In the genomic region with DNA sequence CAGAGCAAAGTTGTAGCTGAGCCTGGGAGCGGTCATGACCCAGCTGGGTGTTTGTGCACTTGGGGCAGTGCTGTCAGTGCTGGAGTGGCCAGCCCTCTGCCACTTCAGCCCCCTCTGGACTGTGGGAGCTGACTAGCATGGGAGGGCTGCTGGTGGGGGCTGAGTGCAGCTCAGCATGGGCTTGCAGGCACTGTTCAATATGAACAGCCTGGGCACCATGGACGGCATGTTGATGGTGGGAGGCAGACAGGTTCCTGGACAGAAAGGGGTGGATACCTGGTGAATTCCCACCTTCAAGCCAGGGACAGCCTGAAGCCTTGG, we compare ENCODE assay signal across 32 cellular contexts. TPM values are rescaled to one million over a fixed set of nuclear protein-coding genes. Genes with fewer than 3 reads are reported as not detected.
"Had no signal": no experiment of that assay in that cellular context is flagged by ENCODE, and none has a peak within 500 bp of the region (broad histone marks: within the 10 kb centered on the region; RNA-seq: fewer than 3 reads in every experiment).

No MANE protein-coding gene starts in this region.

- H3K36me3 ChIP-seq: adrenal gland, brain microvascular endothelial cell, breast epithelium had no signal

- H3K4me3 ChIP-seq: adrenal gland, body of pancreas, breast epithelium had no signal

- DNase-seq: activated B cell treated with CpG ODN at 0.5 μM for 24 hours; activated CD4-positive, alpha-beta memory T cell treated with anti-CD3 and anti-CD28 coated beads for 36 hours; activated CD4-positive, alpha-beta T cell treated with anti-CD3 and anti-CD28 coated beads for 1 hour; activated CD4-positive, alpha-beta T cell treated with anti-CD3 and anti-CD28 coated beads for 36 hours; activated CD4-positive, alpha-beta T cell treated with anti-CD3 and anti-CD28 coated beads for 48 hours; activated CD4-positive, alpha-beta T cell treated with anti-CD3 and anti-CD28 coated beads, Interleukin-2, amount 10 ng/mL, durations not matched to agents 7 days and 5 days; activated CD8-positive, alpha-beta memory T cell treated with anti-CD3 and anti-CD28 coated beads, Interleukin-2, amount 50 U/mL, for 4 hours; activated CD8-positive, alpha-beta T cell treated with anti-CD3 and anti-CD28 coated beads for 36 hours; activated effector memory CD4-positive, alpha-beta T cell treated with anti-CD3 and anti-CD28 coated beads, Interleukin-2, amount 50 U/mL, for 16 hours; activated gamma-delta T cell treated with Interleukin-2 at 50 U/mL for 16 hours; activated naive CD4-positive, alpha-beta T cell treated with anti-CD3 and anti-CD28 coated beads for 36 hours; activated naive CD4-positive, alpha-beta T cell treated with anti-CD3 and anti-CD28 coated beads, Interleukin-2, amount 50 U/mL, for 16 hours; activated naive CD8-positive, alpha-beta T cell treated with anti-CD3 and anti-CD28 coated beads for 36 hours; activated T-cell treated with anti-CD3 and anti-CD28 coated beads for 4 hours; activated T-cell treated with anti-CD3 and anti-CD28 coated beads, Interleukin-2, amount 50 U/mL, for 1 hour; activated T-cell treated with anti-CD3 and anti-CD28 coated beads, Interleukin-2, amount 50 U/mL, for 4 hours; activated T-cell treated with anti-CD3 and anti-CD28 coated beads, Interleukin-2, amount 50 U/mL, for 72 hours; adrenal gland; amniotic stem cell; aorta; body of pancreas; brain microvascular endothelial cell; central memory CD4-positive, alpha-beta T cell; T-helper 9 cell had no signal

- H3K9me3 ChIP-seq: adrenal gland, body of pancreas had no signal

- H3K27ac ChIP-seq: adrenal gland, body of pancreas, brain microvascular endothelial cell, breast epithelium, VCaP had no signal

- H3K27me3 ChIP-seq: adrenal gland, body of pancreas, brain microvascular endothelial cell had no signal

- H3K4me1 ChIP-seq: adrenal gland, body of pancreas, breast epithelium had no signal

RNA-seq across cellular contexts. Expression of gene GGTLC1, which starts 50.5 kb away (rescaled TPM):
- total RNA-seq: activated B cell treated with CpG ODN at 0.5 μM for 24 hours; activated CD4-positive, alpha-beta memory T cell treated with anti-CD3 and anti-CD28 coated beads for 36 hours; activated CD4-positive, alpha-beta T cell treated with anti-CD3 and anti-CD28 coated beads for 36 hours; activated CD4-positive, alpha-beta T cell treated with anti-CD3 and anti-CD28 coated beads, Interleukin-2, amount 10 ng/mL, durations not matched to agents 7 days and 5 days; activated CD8-positive, alpha-beta memory T cell treated with anti-CD3 and anti-CD28 coated beads for 36 hours; activated CD8-positive, alpha-beta T cell treated with anti-CD3 and anti-CD28 coated beads for 36 hours; activated naive CD4-positive, alpha-beta T cell treated with anti-CD3 and anti-CD28 coated beads for 36 hours; activated naive CD4-positive, alpha-beta T cell treated with anti-CD3 and anti-CD28 coated beads, Interleukin-2, amount 50 U/mL, for 72 hours; activated naive CD8-positive, alpha-beta T cell treated with anti-CD3 and anti-CD28 coated beads for 36 hours; activated T-cell treated with anti-CD3 and anti-CD28 coated beads, Interleukin-2, amount 50 U/mL, for 4 hours; activated T-cell treated with anti-CD3 and anti-CD28 coated beads, Interleukin-2, amount 50 U/mL, for 72 hours; activated T-helper 1 cell treated with anti-CD3 and anti-CD28 coated beads, Interleukin-12 subunit alpha, Interleukin-12 subunit beta, Interleukin-2, Interleukin-4 antibody, amounts not matched to agents 30 ng/mL and 10 ng/mL and 1 ng/mL, durations not matched to agents 14 hours and 24 hours and 36 hours; activated T-helper 17 cell treated with anti-CD3 and anti-CD28 coated beads, Interleukin-2, amount 50 U/mL, for 72 hours; aorta; astrocyte; breast epithelium; cardiac septum had no signal
- polyA plus RNA-seq: adrenal gland, aorta had no signal

RNA-seq across cellular contexts. Expression of gene CST5, which starts 58.5 kb away (rescaled TPM):
- total RNA-seq: activated B cell treated with CpG ODN at 0.5 μM for 24 hours; activated CD4-positive, alpha-beta memory T cell treated with anti-CD3 and anti-CD28 coated beads for 36 hours; activated CD4-positive, alpha-beta T cell treated with anti-CD3 and anti-CD28 coated beads for 36 hours; activated CD4-positive, alpha-beta T cell treated with anti-CD3 and anti-CD28 coated beads, Interleukin-2, amount 10 ng/mL, durations not matched to agents 7 days and 5 days; activated CD8-positive, alpha-beta memory T cell treated with anti-CD3 and anti-CD28 coated beads for 36 hours; activated CD8-positive, alpha-beta T cell treated with anti-CD3 and anti-CD28 coated beads for 36 hours; activated naive CD4-positive, alpha-beta T cell treated with anti-CD3 and anti-CD28 coated beads for 36 hours; activated naive CD4-positive, alpha-beta T cell treated with anti-CD3 and anti-CD28 coated beads, Interleukin-2, amount 50 U/mL, for 72 hours; activated naive CD8-positive, alpha-beta T cell treated with anti-CD3 and anti-CD28 coated beads for 36 hours; activated T-cell treated with anti-CD3 and anti-CD28 coated beads, Interleukin-2, amount 50 U/mL, for 4 hours; activated T-cell treated with anti-CD3 and anti-CD28 coated beads, Interleukin-2, amount 50 U/mL, for 72 hours; activated T-helper 1 cell treated with anti-CD3 and anti-CD28 coated beads, Interleukin-12 subunit alpha, Interleukin-12 subunit beta, Interleukin-2, Interleukin-4 antibody, amounts not matched to agents 30 ng/mL and 10 ng/mL and 1 ng/mL, durations not matched to agents 14 hours and 24 hours and 36 hours; activated T-helper 17 cell treated with anti-CD3 and anti-CD28 coated beads, Interleukin-2, amount 50 U/mL, for 72 hours; aorta; body of pancreas; breast epithelium; cardiac septum had no signal
- polyA plus RNA-seq: aorta had no signal
